Comparison of ENCODE assay signal across 24 cellular contexts in the genomic region with DNA sequence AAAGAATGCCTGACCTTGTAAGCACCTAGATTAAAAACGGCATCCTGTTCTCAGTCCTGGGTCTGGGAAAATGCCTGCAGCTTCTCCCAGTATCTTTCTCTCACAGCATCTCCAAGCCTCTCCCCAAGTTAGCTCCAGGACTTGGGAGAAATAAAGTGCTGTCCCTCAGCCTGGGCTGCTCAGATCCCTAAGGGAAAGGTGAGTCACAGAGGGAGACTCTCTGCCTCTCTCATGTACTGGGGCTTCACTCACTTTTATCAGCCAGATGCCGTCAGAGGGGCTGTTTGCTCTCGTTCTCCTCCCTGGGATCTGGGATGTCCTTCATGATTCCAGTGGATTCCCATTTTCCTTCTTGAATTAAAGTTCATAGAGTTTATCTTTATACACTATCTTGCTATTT.
"Had no signal": no experiment of that assay in that cellular context is flagged by ENCODE, and none has a peak within 500 bp of the region (broad histone marks: within the 10 kb centered on the region; RNA-seq: fewer than 3 reads in every experiment).

No MANE protein-coding gene starts in this region.

- H3K4me1 ChIP-seq: colonic mucosa, gastroesophageal sphincter, pancreas, psoas muscle, testis, transverse colon had no signal

- H3K27me3 Mint-ChIP-seq: activated B cell treated with CpG ODN at 0.5 μM for 24 hours; activated CD8-positive, alpha-beta T cell treated with anti-CD3 and anti-CD28 coated beads for 36 hours; activated T-helper 17 cell treated with anti-CD3 and anti-CD28 coated beads, Interleukin-2, amount 50 U/mL, for 72 hours; T-helper 17 cell had no signal

- ATAC-seq: activated CD8-positive, alpha-beta T cell treated with anti-CD3 and anti-CD28 coated beads for 36 hours; activated naive CD4-positive, alpha-beta T cell treated with anti-CD3 and anti-CD28 coated beads, Interleukin-2, amount 50 U/mL, for 72 hours; activated T-cell treated with anti-CD3 and anti-CD28 coated beads, Interleukin-2, amount 50 U/mL, for 4 hours; activated T-helper 17 cell treated with anti-CD3 and anti-CD28 coated beads, Interleukin-2, amount 50 U/mL, for 72 hours; gastroesophageal sphincter; left cardiac atrium; left ventricle myocardium superior; pancreas; psoas muscle; T-helper 17 cell had no signal

- H3K4me2 ChIP-seq: hepatocyte had no signal

- H3K9me3 ChIP-seq: colonic mucosa, gastroesophageal sphincter, pancreas, psoas muscle, testis, transverse colon had no signal

- DNase-seq: activated B cell treated with CpG ODN at 0.5 μM for 24 hours; activated CD4-positive, alpha-beta T cell treated with anti-CD3 and anti-CD28 coated beads, Interleukin-2, amount 50 U/mL, for 1 hour; activated CD8-positive, alpha-beta T cell treated with anti-CD3 and anti-CD28 coated beads for 36 hours; activated T-cell treated with anti-CD3 and anti-CD28 coated beads, Interleukin-2, amount 50 U/mL, for 4 hours; colonic mucosa; effector CD8-positive, alpha-beta T cell; erythroblast; left cardiac atrium; left ventricle myocardium superior; pancreas; psoas muscle; stimulated activated CD4-positive, alpha-beta T cell treated with anti-CD3 and anti-CD28 coated beads, Interleukin-15, amount 100 ng/mL, for 24 hours; stimulated activated CD4-positive, alpha-beta T cell treated with anti-CD3 and anti-CD28 coated beads, Interleukin-2, amount 100 ng/mL, for 24 hours; stimulated activated naive CD4-positive, alpha-beta T cell; T-helper 17 cell; T1000; testis; transverse colon had no signal

- H3K36me3 Mint-ChIP-seq: activated naive CD4-positive, alpha-beta T cell treated with anti-CD3 and anti-CD28 coated beads, Interleukin-2, amount 50 U/mL, for 72 hours had no signal

- H3K27ac Mint-ChIP-seq: activated B cell treated with CpG ODN at 0.5 μM for 24 hours; activated CD8-positive, alpha-beta T cell treated with anti-CD3 and anti-CD28 coated beads for 36 hours; activated naive CD4-positive, alpha-beta T cell treated with anti-CD3 and anti-CD28 coated beads, Interleukin-2, amount 50 U/mL, for 72 hours; activated T-helper 17 cell treated with anti-CD3 and anti-CD28 coated beads, Interleukin-2, amount 50 U/mL, for 72 hours; nephron; T-helper 17 cell had no signal

- H3K27me3 ChIP-seq: colonic mucosa, gastroesophageal sphincter, hepatocyte, testis, transverse colon had no signal

- H3K36me3 ChIP-seq: colonic mucosa, gastroesophageal sphincter, pancreas, transverse colon had no signal

- H3K9me3 Mint-ChIP-seq: activated B cell treated with CpG ODN at 0.5 μM for 24 hours; activated CD8-positive, alpha-beta T cell treated with anti-CD3 and anti-CD28 coated beads for 36 hours; activated T-cell treated with anti-CD3 and anti-CD28 coated beads, Interleukin-2, amount 50 U/mL, for 4 hours; nephron had no signal

- H3K4me1 Mint-ChIP-seq: activated B cell treated with CpG ODN at 0.5 μM for 24 hours; activated T-helper 17 cell treated with anti-CD3 and anti-CD28 coated beads, Interleukin-2, amount 50 U/mL, for 72 hours; nephron; T-helper 17 cell had no signal

- H3K79me2 ChIP-seq: hepatocyte had no signal

- H3K4me3 Mint-ChIP-seq: activated B cell treated with CpG ODN at 0.5 μM for 24 hours; activated CD8-positive, alpha-beta T cell treated with anti-CD3 and anti-CD28 coated beads for 36 hours; activated T-cell treated with anti-CD3 and anti-CD28 coated beads, Interleukin-2, amount 50 U/mL, for 4 hours; activated T-helper 17 cell treated with anti-CD3 and anti-CD28 coated beads, Interleukin-2, amount 50 U/mL, for 72 hours; nephron; T-helper 17 cell had no signal

- H3K4me3 ChIP-seq: colonic mucosa, gastroesophageal sphincter, hepatocyte, pancreas, psoas muscle, testis, transverse colon had no signal

- H3K27ac ChIP-seq: colonic mucosa, gastroesophageal sphincter, hepatocyte, pancreas, psoas muscle, testis, transverse colon had no signal

- FAIRE-seq: keratinocyte had no signal

- H2AFZ ChIP-seq: hepatocyte had no signal
